ENCODE assay signal across 11 cellular contexts in genomic region chr12:63822352-63822751, GRCh38. TPM values are rescaled to one million over a fixed set of nuclear protein-coding genes. Genes with fewer than 3 reads are reported as not detected.
DNase-seq lines count a peak whose midpoint lies in the region; ATAC-seq and TF ChIP-seq lines count a peak whose summit lies in the region.
"Had no signal": no experiment of that assay in that cellular context is flagged by ENCODE, and none has a peak within 500 bp of the region (broad histone marks: within the 10 kb centered on the region; RNA-seq: fewer than 3 reads in every experiment).

No MANE protein-coding gene starts in this region.

- H3K56ac ChIP-seq in mesendoderm (ENCODE audit: low read length), result no peak overlapping the region

- H3K4ac ChIP-seq in mesendoderm (ENCODE audit: low read depth, low read length), result no peak overlapping the region

- H3K79me2 ChIP-seq in mesendoderm (ENCODE audit: control insufficient read depth, insufficient read depth, low read length), result no peaks in the 10 kb centered on the region

- TF ChIP-seq CTCF in foreskin keratinocyte (conservative IDR thresholded peaks at IDR 0.05) (no peak), lower leg skin (IDR thresholded peaks at IDR 0.05) (no peak)
- TF ChIP-seq CTCF in activated CD8-positive, alpha-beta T cell treated with anti-CD3 and anti-CD28 coated beads for 36 hours (IDR thresholded peaks at IDR 0.05), result no peak

- H3K79me1 ChIP-seq in mesendoderm (ENCODE audit: low read length), result no peaks in the 10 kb centered on the region

- no peak overlapping the region for H2BK5ac ChIP-seq in mesendoderm (ENCODE audit: low read length)

- H3K18ac ChIP-seq in mesendoderm (ENCODE audit: low read length), result no peak overlapping the region

- no peak overlapping the region for H2BK15ac ChIP-seq in mesendoderm (replicated peaks; ENCODE audit: low read depth)

- H3K36me3 ChIP-seq in skeletal muscle tissue (ENCODE audit: control insufficient read depth in 3 of 3, insufficient read depth in 3 of 3, low read length in 3 of 3), result no peaks in the 10 kb centered on the region
- H3K36me3 ChIP-seq in mesendoderm (ENCODE audit: control insufficient read depth, insufficient read depth, low read length), result no peaks in the 10 kb centered on the region
- H3K36me3 ChIP-seq: pancreas had no signal

- H3K4me3 ChIP-seq in GM08714 (ENCODE audit: low read length), result peak overlapping the region; percentile 50; the same call in 1 of the 2 replicates
- H3K4me3 ChIP-seq in skeletal muscle tissue (ENCODE audit: low read length in 3 of 3), result peak overlapping the region in 2 of 3 donors; percentile 61 to 70
- no peak overlapping the region for H3K4me3 ChIP-seq in mesendoderm (ENCODE audit: low read length)
- no peak overlapping the region for H3K4me3 ChIP-seq in lower leg skin (ENCODE audit: low read depth, poor library complexity, severe bottlenecking)

- H3K9ac ChIP-seq in skeletal muscle tissue (ENCODE audit: low read depth in 1 of 3, low read length in 3 of 3), result no peak overlapping the region
- H3K9ac ChIP-seq in mesendoderm (ENCODE audit: low read length), result no peak overlapping the region

- H3K27me3 Mint-ChIP-seq in activated naive CD8-positive, alpha-beta T cell treated with anti-CD3 and anti-CD28 coated beads, Interleukin-2, amount 10 ng/mL, durations not matched to agents 7 days and 5 days, result peaks cover 17% of the 10 kb centered on the region
- peaks cover 22% of the 10 kb centered on the region for H3K27me3 Mint-ChIP-seq in activated CD8-positive, alpha-beta T cell treated with anti-CD3 and anti-CD28 coated beads for 36 hours

- H3K23ac ChIP-seq in mesendoderm (ENCODE audit: low read length), result no peak overlapping the region

- CTCF ChIA-PET in activated CD8-positive, alpha-beta T cell treated with anti-CD3 and anti-CD28 coated beads for 36 hours (lab: Charles Lee), result interaction anchor here (0.9 kb wide), 1 partner anchor 25 kb away, joined by 3 read pairs; no protein-coding TSS in a partner anchor

- ATAC-seq in activated naive CD8-positive, alpha-beta T cell treated with anti-CD3 and anti-CD28 coated beads, Interleukin-2, amount 10 ng/mL, durations not matched to agents 7 days and 5 days (ENCODE audit: low read depth), result no peak
- peak; percentile 81 for ATAC-seq in foreskin keratinocyte
- ATAC-seq in activated CD8-positive, alpha-beta T cell treated with anti-CD3 and anti-CD28 coated beads for 36 hours, result no peak
- ATAC-seq: esophagus mucosa had no signal

- H3K36me3 Mint-ChIP-seq in activated naive CD8-positive, alpha-beta T cell treated with anti-CD3 and anti-CD28 coated beads, Interleukin-2, amount 10 ng/mL, durations not matched to agents 7 days and 5 days, result peaks cover 2% of the 10 kb centered on the region
- H3K36me3 Mint-ChIP-seq in activated CD8-positive, alpha-beta T cell treated with anti-CD3 and anti-CD28 coated beads for 36 hours (ENCODE audit: low read depth), result no peaks in the 10 kb centered on the region

- H3K27me3 ChIP-seq in foreskin keratinocyte, result no peaks in the 10 kb centered on the region
- peaks cover 5 to 10% (median 6%) of the 10 kb centered on the region in 3 donors for H3K27me3 ChIP-seq in skeletal muscle tissue (ENCODE audit: control insufficient read depth in 3 of 3, insufficient read depth in 3 of 3, low read length in 3 of 3)
- H3K27me3 ChIP-seq in mesendoderm (ENCODE audit: insufficient read depth, low read length, poor library complexity), result no peaks in the 10 kb centered on the region
- H3K27me3 ChIP-seq: pancreas had no signal

- H3K27ac Mint-ChIP-seq in activated naive CD8-positive, alpha-beta T cell treated with anti-CD3 and anti-CD28 coated beads, Interleukin-2, amount 10 ng/mL, durations not matched to agents 7 days and 5 days, result no peak overlapping the region
- H3K27ac Mint-ChIP-seq in activated CD8-positive, alpha-beta T cell treated with anti-CD3 and anti-CD28 coated beads for 36 hours, result no peak overlapping the region

- H3K4me1 ChIP-seq in foreskin keratinocyte, result no peaks in the 10 kb centered on the region
- no peaks in the 10 kb centered on the region for H3K4me1 ChIP-seq in skeletal muscle tissue (ENCODE audit: control insufficient read depth in 3 of 3, insufficient read depth in 3 of 3, low read length in 3 of 3)
- H3K4me1 ChIP-seq in mesendoderm (ENCODE audit: control insufficient read depth, low read depth, low read length), result no peaks in the 10 kb centered on the region
- H3K4me1 ChIP-seq: pancreas had no signal

- POLR2A ChIA-PET in activated naive CD8-positive, alpha-beta T cell treated with anti-CD3 and anti-CD28 coated beads, Interleukin-2, amount 10 ng/mL, durations not matched to agents 7 days and 5 days (lab: Charles Lee), result no interaction called here
- POLR2A ChIA-PET in activated CD8-positive, alpha-beta T cell treated with anti-CD3 and anti-CD28 coated beads for 36 hours (lab: Charles Lee), result no interaction called here

- H3K9me3 ChIP-seq in skeletal muscle tissue (ENCODE audit: control insufficient read depth in 3 of 3, low read length in 3 of 3), result peaks cover 0 to 4% (median 0%) of the 10 kb centered on the region in 3 donors
- H3K9me3 ChIP-seq: pancreas had no signal

- H4K5ac ChIP-seq in mesendoderm (ENCODE audit: low read length), result no peak overlapping the region

- no peak for DNase-seq in activated naive CD8-positive, alpha-beta T cell treated with anti-CD3 and anti-CD28 coated beads, Interleukin-2, amount 10 ng/mL, durations not matched to agents 7 days and 5 days
- DNase-seq in foreskin keratinocyte, result peak; percentile 68 to 86
- DNase-seq in mesendoderm, result no peak
- DNase-seq in NCI-H187 treated with DMSO at 0.1 percent for 48 hours (lab: John Stamatoyannopoulos, UW), result no peak
- no peak for DNase-seq in activated CD8-positive, alpha-beta T cell treated with anti-CD3 and anti-CD28 coated beads for 36 hours
- no peak for DNase-seq in lower leg skin (ENCODE audit: low spot score in 2 of 2)
- DNase-seq: NCI-H82 had no signal

- intact Hi-C loops in activated CD8-positive, alpha-beta T cell treated with anti-CD3 and anti-CD28 coated beads for 36 hours (cut with micrococcal nuclease), result no loop called here
- intact Hi-C loops in lower leg skin (cut with DNase I; ENCODE audit: low total_unique reads), result no loop called here

- peak overlapping the region; percentile 82 for H3K4me3 Mint-ChIP-seq in activated naive CD8-positive, alpha-beta T cell treated with anti-CD3 and anti-CD28 coated beads, Interleukin-2, amount 10 ng/mL, durations not matched to agents 7 days and 5 days
- H3K4me3 Mint-ChIP-seq in activated CD8-positive, alpha-beta T cell treated with anti-CD3 and anti-CD28 coated beads for 36 hours, result no peak overlapping the region

- no peak for TF ChIP-seq POLR2A in lower leg skin (IDR thresholded peaks at IDR 0.05)

- H3K4me2 ChIP-seq in mesendoderm (ENCODE audit: low read length), result no peak overlapping the region

- H3K4me1 Mint-ChIP-seq in activated naive CD8-positive, alpha-beta T cell treated with anti-CD3 and anti-CD28 coated beads, Interleukin-2, amount 10 ng/mL, durations not matched to agents 7 days and 5 days, result peaks cover 7% of the 10 kb centered on the region
- peaks cover 4% of the 10 kb centered on the region for H3K4me1 Mint-ChIP-seq in activated CD8-positive, alpha-beta T cell treated with anti-CD3 and anti-CD28 coated beads for 36 hours (ENCODE audit: low read depth)

- H3K27ac ChIP-seq in foreskin keratinocyte (no peak overlapping the region), skeletal muscle tissue (ENCODE audit: low read depth, low read length) (no peak overlapping the region), mesendoderm (ENCODE audit: low read depth, low read length) (no peak overlapping the region)
- H3K27ac ChIP-seq: pancreas had no signal

- no peak overlapping the region for H4K8ac ChIP-seq in mesendoderm (ENCODE audit: low read depth, low read length)

- no CpG with 5 or more reads among the region's 6 CpGs for WGBS in mesendoderm (ENCODE audit: extremely low coverage, insufficient coverage, low lambda C conversion rate)
- 42 to 55% methylated on average over 6 of the region's 6 CpGs for WGBS in lower leg skin, 2 donors

- H2AK5ac ChIP-seq in mesendoderm (ENCODE audit: low read length), result no peak overlapping the region

- H3K9me3 Mint-ChIP-seq in activated naive CD8-positive, alpha-beta T cell treated with anti-CD3 and anti-CD28 coated beads, Interleukin-2, amount 10 ng/mL, durations not matched to agents 7 days and 5 days, result peaks cover 4% of the 10 kb centered on the region
- H3K9me3 Mint-ChIP-seq in activated CD8-positive, alpha-beta T cell treated with anti-CD3 and anti-CD28 coated beads for 36 hours, result peaks cover 10% of the 10 kb centered on the region

- H2BK120ac ChIP-seq in mesendoderm (ENCODE audit: low read depth, low read length), result no peak overlapping the region

RNA-seq across cellular contexts. Expression of gene SRGAP1, which starts 22.1 kb away (rescaled TPM):
- under 1 TPM; 0.03 to 0.08 TPM for total RNA-seq in activated naive CD8-positive, alpha-beta T cell treated with anti-CD3 and anti-CD28 coated beads, Interleukin-2, amount 10 ng/mL, durations not matched to agents 7 days and 5 days
- total RNA-seq in foreskin keratinocyte (14.7 and 14.8 TPM in 2 replicates), skeletal muscle tissue (5.7 TPM), lower leg skin (1 to 10 TPM; 1.3 to 6.0 (median 1.7) TPM)
- polyA plus RNA-seq in foreskin keratinocyte, result 2.0 and 2.1 TPM in 2 replicates
- polyA plus RNA-seq in mesendoderm (2013, experiment 1 of 2), result 4.4 TPM
- 3.6 TPM for polyA plus RNA-seq in mesendoderm (2013, experiment 2 of 2)
- total RNA-seq in activated CD8-positive, alpha-beta T cell treated with anti-CD3 and anti-CD28 coated beads for 36 hours, result under 1 TPM; 0.02 to 0.07 TPM

RNA-seq across cellular contexts. Expression of gene RXYLT1, which starts 42.6 kb away (rescaled TPM):
- total RNA-seq in activated naive CD8-positive, alpha-beta T cell treated with anti-CD3 and anti-CD28 coated beads, Interleukin-2, amount 10 ng/mL, durations not matched to agents 7 days and 5 days, result 10 to 100 TPM; 12.9 to 15.6 TPM
- 18.8 and 24.2 TPM in 2 replicates for total RNA-seq in foreskin keratinocyte
- polyA plus RNA-seq in foreskin keratinocyte, result 12.8 and 17.8 TPM in 2 replicates
- total RNA-seq in skeletal muscle tissue, result 8.9 TPM
- 16.5 TPM for polyA plus RNA-seq in mesendoderm (2013, experiment 1 of 2)
- 16.3 TPM for polyA plus RNA-seq in mesendoderm (2013, experiment 2 of 2)
- 10 to 100 TPM; 18.7 to 19.0 TPM for total RNA-seq in activated CD8-positive, alpha-beta T cell treated with anti-CD3 and anti-CD28 coated beads for 36 hours
- total RNA-seq in lower leg skin, result 10 to 100 TPM; 10.1 to 16.4 (median 14.7) TPM

Comparison
In these comparisons a context has a peak if more than half of its experiments do, and no peak if none do; other contexts are left out.
1. H3K4me3 ChIP-seq: peak in GM08714 (single experiment) and skeletal muscle tissue (2 of 3); none in mesendoderm (single experiment) and lower leg skin (single experiment).
2. DNase-seq: peak in foreskin keratinocyte (2 of 2); none in activated naive CD8-positive, alpha-beta T cell treated with anti-CD3 and anti-CD28 coated beads, Interleukin-2, amount 10 ng/mL, durations not matched to agents 7 days and 5 days (single experiment), mesendoderm (single experiment), NCI-H187 treated with DMSO at 0.1 percent for 48 hours (single experiment), activated CD8-positive, alpha-beta T cell treated with anti-CD3 and anti-CD28 coated beads for 36 hours (single experiment) and lower leg skin (0 of 2).